ENCODE assay signal across 31 cellular contexts in the genomic region with DNA sequence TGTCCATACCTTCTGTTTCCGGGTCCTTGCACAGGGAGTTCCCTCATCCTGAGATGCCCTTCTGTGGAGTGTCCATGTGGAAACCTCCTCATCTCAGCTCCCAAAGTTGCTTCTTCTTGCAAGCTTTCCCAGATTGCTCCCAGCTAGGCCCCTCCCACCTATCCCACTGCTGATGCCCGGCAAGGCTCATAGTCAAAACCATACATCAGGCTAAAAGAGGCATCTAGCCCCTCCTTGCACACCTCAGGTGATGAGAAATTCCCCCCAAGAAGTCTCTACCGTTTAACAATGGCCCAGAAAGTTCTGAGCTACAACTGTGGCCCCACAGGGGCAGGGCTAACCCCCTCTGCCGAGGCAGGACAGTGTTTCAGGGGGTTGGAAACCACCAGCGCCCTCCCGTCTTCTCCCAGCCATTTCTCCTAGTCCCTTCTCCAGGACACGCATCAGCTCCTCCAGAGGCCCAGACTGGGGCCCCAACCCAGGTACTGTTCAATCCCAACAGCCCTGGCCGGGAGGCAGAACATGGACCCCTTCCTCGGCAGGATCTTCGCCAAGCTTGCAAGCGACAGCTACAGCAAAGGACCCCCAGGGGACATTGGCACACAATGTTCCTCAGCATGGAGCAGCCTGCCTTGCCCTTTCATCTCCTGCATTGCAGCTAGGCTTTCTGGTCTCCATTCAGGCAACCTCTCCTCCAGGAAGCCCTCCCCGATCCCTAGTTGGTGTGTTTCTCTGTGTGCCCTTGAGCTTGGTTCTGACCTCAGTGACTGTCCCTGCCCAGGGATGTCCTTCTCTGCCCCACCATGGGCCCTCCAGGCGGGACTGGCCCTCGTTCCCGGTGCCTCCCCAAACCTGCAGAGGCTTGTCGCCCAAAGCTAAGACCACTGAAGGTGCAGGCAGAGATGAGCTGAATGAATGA. TPM values are rescaled to one million over a fixed set of nuclear protein-coding genes. Genes with fewer than 3 reads are reported as not detected.
DNase-seq lines count a peak whose midpoint lies in the region; ATAC-seq, FAIRE-seq and TF ChIP-seq lines count a peak whose summit lies in the region.
"Had no signal": no experiment of that assay in that cellular context is flagged by ENCODE, and none has a peak within 500 bp of the region (broad histone marks: within the 10 kb centered on the region; RNA-seq: fewer than 3 reads in every experiment).

No MANE protein-coding gene starts in this region.

- H3K79me2 ChIP-seq in HepG2 (ENCODE audit: insufficient read depth, low read length): no peaks in the 10 kb centered on the region
- H3K79me2 ChIP-seq in H1 (ENCODE audit: control insufficient read depth in 1 of 2, insufficient read depth in 2 of 2, low read length in 2 of 2): no peaks in the 10 kb centered on the region
- no peaks in the 10 kb centered on the region for H3K79me2 ChIP-seq in neural progenitor cell (ENCODE audit: low read depth)

- H2BK15ac ChIP-seq in H1 (ENCODE audit: low read length): no peak overlapping the region

- H3K23me2 ChIP-seq in H1 (ENCODE audit: low read depth, low read length): peaks cover 9% of the 10 kb centered on the region; the same call in 1 of the 2 replicates

- no peak overlapping the region for H2BK20ac ChIP-seq in H1 (ENCODE audit: low read length)

- H3K56ac ChIP-seq in H1 (replicated peaks; ENCODE audit: insufficient read length, low read depth, low read length): no peak overlapping the region

- H3K9me3 Mint-ChIP-seq in neural progenitor cell: no peaks in the 10 kb centered on the region

- 77% methylated on average over 7 of the region's 16 CpGs for WGBS in right lobe of liver (ENCODE audit: insufficient coverage, low coverage, low lambda C conversion rate, missing lambda C conversion rate)
- 3% methylated on average over 12 of the region's 16 CpGs for WGBS in HepG2 (ENCODE audit: low lambda C conversion rate)
- WGBS in H1 (ENCODE audit: extremely low coverage in 1 of 2, insufficient coverage in 1 of 2, insufficient read length in 1 of 2, insufficient replicate concordance in 2 of 2, low coverage in 1 of 2, low lambda C conversion rate in 2 of 2, missing lambda C conversion rate in 1 of 2), 2 experiments: 82% methylated on average over 14 of the region's 16 CpGs; no CpG with 5 or more reads in 1 of the 2 experiments

- TF ChIP-seq POLR2A in right lobe of liver (IDR thresholded peaks at IDR 0.05) (no peak), HepG2 (IDR thresholded peaks at IDR 0.05; ENCODE audit: insufficient read depth in 1 of 2, low read depth in 2 of 2, low read length in 2 of 2) (no peak), H1 (IDR thresholded peaks at IDR 0.05; ENCODE audit: control extremely low read depth in 1 of 2, low read depth in 2 of 2, low read length in 2 of 2) (no peak), uterus (IDR thresholded peaks at IDR 0.05) (no peak)

- no peaks in the 10 kb centered on the region for H3K36me3 Mint-ChIP-seq in neural progenitor cell

- H3K4me3 ChIP-seq in right lobe of liver: no peak overlapping the region
- H3K4me3 ChIP-seq in HepG2 (replicated peaks in 1 of 3; ENCODE audit: insufficient read depth in 1 of 3, low read depth in 2 of 3, low read length in 3 of 3): no peak overlapping the region
- H3K4me3 ChIP-seq in H1 (ENCODE audit: extremely low read depth in 1 of 4, insufficient read depth in 2 of 4, low read depth in 3 of 4, low read length in 4 of 4): no peak overlapping the region
- H3K4me3 ChIP-seq in neural progenitor cell: no peak overlapping the region
- H3K4me3 ChIP-seq in uterus: no peak overlapping the region
- H3K4me3 ChIP-seq: adrenal gland, SJSA1, upper lobe of left lung had no signal

- H3K36me3 ChIP-seq in right lobe of liver (no peaks in the 10 kb centered on the region), HepG2 (replicated peaks in 1 of 2; ENCODE audit: control insufficient read depth in 1 of 2, insufficient read depth in 2 of 2, low read length in 2 of 2) (no peaks in the 10 kb centered on the region), H1 (ENCODE audit: control insufficient read depth in 2 of 4, insufficient read depth in 4 of 4, low read length in 3 of 4) (no peaks in the 10 kb centered on the region), neural progenitor cell (no peaks in the 10 kb centered on the region), uterus (no peaks in the 10 kb centered on the region)
- H3K36me3 ChIP-seq: adrenal gland, neutrophil, SJSA1, upper lobe of left lung had no signal

- H3K27ac ChIP-seq in right lobe of liver: no peak overlapping the region
- H3K27ac ChIP-seq in HepG2 (ENCODE audit: extremely low read length, insufficient read depth, low read length): no peak overlapping the region
- no peak overlapping the region for H3K27ac ChIP-seq in H1 (ENCODE audit: low read depth, low read length)
- no peak overlapping the region for H3K27ac ChIP-seq in neural progenitor cell
- H3K27ac ChIP-seq in uterus: no peak overlapping the region
- H3K27ac ChIP-seq: adrenal gland, C4-2B, KMS-11, neutrophil, SJSA1, upper lobe of left lung had no signal

- H3K4me1 Mint-ChIP-seq in neural progenitor cell: peaks cover 10% of the 10 kb centered on the region

- no peak overlapping the region for H3K23ac ChIP-seq in H1 (ENCODE audit: insufficient read length)

- no peak overlapping the region for H2BK120ac ChIP-seq in H1 (replicated peaks; ENCODE audit: low read depth, low read length)

- peaks cover 0 to 2% (median 0%) of the 10 kb centered on the region in 4 donors for H3K4me1 ChIP-seq in right lobe of liver
- H3K4me1 ChIP-seq in HepG2 (ENCODE audit: insufficient read depth, low read length): no peaks in the 10 kb centered on the region
- H3K4me1 ChIP-seq in H1 (replicated peaks in 1 of 4; ENCODE audit: control insufficient read depth in 3 of 4, insufficient read depth in 4 of 4, low read length in 3 of 4): peaks cover 0 to 11% (median 3%) of the 10 kb centered on the region in 4 experiments; a peak in 3 of 7 replicates
- H3K4me1 ChIP-seq in neural progenitor cell: peaks cover 11% of the 10 kb centered on the region
- H3K4me1 ChIP-seq in uterus: no peaks in the 10 kb centered on the region

- H2AK5ac ChIP-seq in H1 (ENCODE audit: low read depth, low read length): no peak overlapping the region

- H3K9me3 ChIP-seq in right lobe of liver: no peaks in the 10 kb centered on the region
- no peaks in the 10 kb centered on the region for H3K9me3 ChIP-seq in HepG2 (ENCODE audit: low read length)
- no peaks in the 10 kb centered on the region for H3K9me3 ChIP-seq in H1 (ENCODE audit: insufficient read depth in 2 of 2, low read depth in 1 of 2, low read length in 1 of 2)
- no peaks in the 10 kb centered on the region for H3K9me3 ChIP-seq in neural progenitor cell (ENCODE audit: low read depth)
- no peaks in the 10 kb centered on the region for H3K9me3 ChIP-seq in uterus
- H3K9me3 ChIP-seq: adrenal gland, neutrophil, SJSA1, upper lobe of left lung had no signal

- TF ChIP-seq EP300 in HepG2 (IDR thresholded peaks at IDR 0.05; ENCODE audit: low read depth in 2 of 2, low read length in 2 of 2) (no peak), HepG2 (CRISPR knock-in tag; IDR thresholded peaks at IDR 0.05; ENCODE audit: borderline replicate concordance) (no peak), H1 (IDR thresholded peaks at IDR 0.05; ENCODE audit: borderline replicate concordance in 1 of 2, low read depth in 2 of 2, low read length in 2 of 2) (no peak)

- intact Hi-C loops in right lobe of liver (cut with DNase I) (no loop called here), HepG2 (cut with micrococcal nuclease; ENCODE audit: unreplicated experiment) (no loop called here), uterus (cut with DNase I; ENCODE audit: low total_unique reads) (no loop called here)

- 0 out of 2 replicates have a peak overlapping the region, but pooled peaks have one; percentile 39 for H2BK12ac ChIP-seq in H1 (ENCODE audit: low read depth, low read length)

- POLR2A ChIA-PET in HepG2 (lab: Yijun Ruan, JAX): no interaction called here
- POLR2A ChIA-PET in H1 (lab: Charles Lee; ENCODE audit: partially characterized antibody): no interaction called here

- BruUV-seq in HepG2 (replicated peaks; lab: Mats Ljungman, UMichigan): no TSS peak

- no peak for FAIRE-seq in HepG2 (lab: Jason Lieb, UNC)
- FAIRE-seq in H1 (lab: Jason Lieb, UNC): no peak
- FAIRE-seq: colon, HTR-8/SVneo, keratinocyte, RCC 7860 had no signal

- no peak overlapping the region for H3K9ac ChIP-seq in HepG2 (ENCODE audit: insufficient read depth, low read depth, low read length)
- H3K9ac ChIP-seq in H1 (replicated peaks in 1 of 4; ENCODE audit: extremely low read depth in 1 of 4, low read depth in 3 of 4, low read length in 3 of 4): no peak overlapping the region
- no peak overlapping the region for H3K9ac ChIP-seq in neural progenitor cell
- H3K9ac ChIP-seq: KMS-11 had no signal

- H2BK5ac ChIP-seq in H1 (ENCODE audit: low read depth, low read length): no peak overlapping the region

- TF ChIP-seq RAD21 in HepG2 (CRISPR knock-in tag; IDR thresholded peaks at IDR 0.05): no peak
- TF ChIP-seq RAD21 in H1 (IDR thresholded peaks at IDR 0.05 in 1 of 2, conservative IDR thresholded peaks at IDR 0.05 in 1 of 2; ENCODE audit: low read depth in 2 of 2, low read length in 2 of 2): no peak

- H3K18ac ChIP-seq in H1 (ENCODE audit: extremely low read depth, low read length): no peak overlapping the region

- H2AFZ ChIP-seq in HepG2 (ENCODE audit: low read length): no peak overlapping the region
- H2AFZ ChIP-seq in H1 (ENCODE audit: low read length): no peak overlapping the region
- H2AFZ ChIP-seq in neural progenitor cell (replicated peaks): no peak overlapping the region

- no peak for TF ChIP-seq CTCF in right lobe of liver (IDR thresholded peaks at IDR 0.05)
- TF ChIP-seq CTCF in HepG2 (CRISPR knock-in tag; IDR thresholded peaks at IDR 0.05): no peak
- TF ChIP-seq CTCF in H1 (IDR thresholded peaks at IDR 0.05; ENCODE audit: control extremely low read depth in 1 of 3, insufficient read depth in 1 of 3, low read depth in 1 of 3, low read length in 3 of 3): no peak
- TF ChIP-seq CTCF in neural progenitor cell (IDR thresholded peaks at IDR 0.05): no peak
- TF ChIP-seq CTCF in omental fat pad (IDR thresholded peaks at IDR 0.05): no peak
- TF ChIP-seq CTCF in uterus (IDR thresholded peaks at IDR 0.05): no peak

- no peak overlapping the region for H3K4me3 Mint-ChIP-seq in neural progenitor cell

- peak in 2 of 3 donors; percentile 10 to 52 for DNase-seq in right lobe of liver
- no peak for DNase-seq in HepG2 (ENCODE audit: low spot score)
- DNase-seq in H1 (ENCODE audit: low read depth in 1 of 2, low spot score in 2 of 2): no peak
- no peak for DNase-seq in neural progenitor cell (ENCODE audit: low spot score)
- no peak for DNase-seq in omental fat pad (ENCODE audit: low spot score)
- DNase-seq in uterus: no peak
- DNase-seq: activated naive CD4-positive, alpha-beta T cell; activated T-cell treated with anti-CD3 and anti-CD28 coated beads, Interleukin-2, amount 50 U/mL, for 1 hour; adrenal gland; DMS79 treated with DMSO at 0.1 percent for 48 hours; effector CD8-positive, alpha-beta T cell; erythroblast; GF-D8; mammary epithelial cell; MM.1S; NCI-H1417; NCI-H2081; NCI-H345; NCI-H748 treated with DMSO at 0.1 percent for 48 hours; stimulated activated CD4-positive, alpha-beta T cell treated with anti-CD3 and anti-CD28 coated beads, Interleukin-2, amount 100 ng/mL, for 48 hours had no signal

- no peaks in the 10 kb centered on the region for H3K27me3 ChIP-seq in right lobe of liver
- peaks cover 11 to 81% of the 10 kb centered on the region in 2 experiments for H3K27me3 ChIP-seq in HepG2 (ENCODE audit: control insufficient read depth in 1 of 2, insufficient read depth in 2 of 2, low read length in 2 of 2)
- peaks cover 9 to 21% (median 17%) of the 10 kb centered on the region in 4 experiments for H3K27me3 ChIP-seq in H1 (replicated peaks in 1 of 4; ENCODE audit: control insufficient read depth in 3 of 4, extremely low read depth in 1 of 4, insufficient read depth in 3 of 4, low read length in 3 of 4)
- H3K27me3 ChIP-seq in neural progenitor cell: peaks cover 21% of the 10 kb centered on the region
- H3K27me3 ChIP-seq in uterus: no peaks in the 10 kb centered on the region
- H3K27me3 ChIP-seq: adrenal gland had no signal

- no peak for ATAC-seq in right lobe of liver
- ATAC-seq in HepG2: no peak
- no peak for ATAC-seq in HG02610 (IDR thresholded peaks at IDR 0.05; ENCODE audit: unreplicated experiment)
- no peak for ATAC-seq in omental fat pad (ENCODE audit: low FRiP score)
- ATAC-seq: HCT116 had no signal

- H4K8ac ChIP-seq in H1 (ENCODE audit: extremely low read depth, insufficient read depth, low read length): no peak overlapping the region

- CTCF ChIA-PET in HepG2 (lab: Yijun Ruan, JAX; ENCODE audit: low intra/inter-chr PET ratio, low total read pairs): no interaction called here
- CTCF ChIA-PET in H1 (lab: Charles Lee; ENCODE audit: partially characterized antibody): interaction anchor here (0.8 to 1.6 kb wide), 9 partner anchors 27 to 493 kb away, joined by 3 to 5 read pairs (median 3); no protein-coding TSS in a partner anchor

- H3K4ac ChIP-seq in H1 (replicated peaks; ENCODE audit: insufficient read length, low read depth, low read length): no peak overlapping the region

- peak overlapping the region; percentile 50 for H3K27ac Mint-ChIP-seq in neural progenitor cell

- H4K5ac ChIP-seq in H1 (ENCODE audit: insufficient read length, low read depth, low read length): no peak overlapping the region

- no peak overlapping the region for H3K14ac ChIP-seq in H1 (ENCODE audit: insufficient read length)

- H4K20me1 ChIP-seq in HepG2 (ENCODE audit: insufficient read depth, low read length) (no peaks in the 10 kb centered on the region), H1 (replicated peaks in 1 of 2; ENCODE audit: control insufficient read depth in 1 of 2, insufficient read depth in 2 of 2, low read length in 2 of 2) (peaks cover 0 to 1% of the 10 kb centered on the region in 2 experiments), neural progenitor cell (ENCODE audit: low read depth) (no peaks in the 10 kb centered on the region)

- H3K79me1 ChIP-seq in H1 (ENCODE audit: low read depth, low read length): no peaks in the 10 kb centered on the region

- peaks cover 12% of the 10 kb centered on the region for H3F3A ChIP-seq in neural progenitor cell (ENCODE audit: low read depth)

- no peak overlapping the region for H4K91ac ChIP-seq in H1 (replicated peaks; ENCODE audit: insufficient read length, low read length)

- peaks cover 17% of the 10 kb centered on the region for H3K27me3 Mint-ChIP-seq in neural progenitor cell (ENCODE audit: insufficient read depth, low read depth)

- H3K4me2 ChIP-seq in HepG2 (ENCODE audit: low read depth, low read length) (no peak overlapping the region), H1 (ENCODE audit: insufficient read depth in 1 of 2, low read depth in 2 of 2, low read length in 2 of 2) (no peak overlapping the region), neural progenitor cell (no peak overlapping the region)
- H3K4me2 ChIP-seq: KMS-11 had no signal

- in situ Hi-C loops in HepG2 (cut with HindIII; ENCODE audit: extremely low pct_ligation_motif_present, low pct_unique_long_range_greater_than_20kb): no loop called here

RNA-seq across cellular contexts. Expression of a gene that starts 4.5 kb away (rescaled TPM):
- total RNA-seq in right lobe of liver: under 1 TPM; 0.12 to 0.61 (median 0.34) TPM
- not detected in 2 replicates for total RNA-seq in HepG2 (2016; rRNA removed; fragmentation: Illumina TruSeq; extraction: Trizol)
- total RNA-seq in HepG2 (2016; cell fraction: cytosol; rRNA removed; fragmentation: Illumina TruSeq; extraction: Trizol; ENCODE audit: low read depth): not detected in 2 replicates
- total RNA-seq in HepG2 (2016; cell fraction: insoluble cytoplasmic fraction; rRNA removed; fragmentation: Illumina TruSeq; extraction: Trizol): not detected in 2 replicates
- total RNA-seq in HepG2 (2016; cell fraction: membrane; rRNA removed; fragmentation: Illumina TruSeq; extraction: Trizol): not detected in 2 replicates
- total RNA-seq in HepG2 (2016; cell fraction: nucleus; rRNA removed; fragmentation: Illumina TruSeq; extraction: Trizol): not detected in 2 replicates
- polyA plus RNA-seq in HepG2 (2011; rRNA removed): not detected in 2 replicates
- polyA plus RNA-seq in HepG2 (2011; cell fraction: cytosol; rRNA removed): not detected in 2 replicates
- polyA plus RNA-seq in HepG2 (2011; cell fraction: nucleus; rRNA removed): not detected in 2 replicates
- not detected in 2 replicates for polyA plus RNA-seq in HepG2 (2012)
- not detected in 2 replicates for polyA plus RNA-seq in HepG2 (2016; cell fraction: cytosol; fragmentation: Illumina TruSeq; extraction: Trizol; ENCODE audit: low read depth)
- not detected in 2 replicates for polyA plus RNA-seq in HepG2 (2016; cell fraction: insoluble cytoplasmic fraction; fragmentation: Illumina TruSeq; extraction: Trizol; ENCODE audit: low read depth)
- not detected in 2 replicates for polyA plus RNA-seq in HepG2 (2016; cell fraction: membrane; fragmentation: Illumina TruSeq; extraction: Trizol; ENCODE audit: low read depth)
- not detected in 2 replicates for polyA plus RNA-seq in HepG2 (2016; cell fraction: nucleus; fragmentation: Illumina TruSeq; extraction: Trizol; ENCODE audit: insufficient read depth, low read depth)
- 39.7 TPM in 1 of 2 replicates, not detected in the other for polyA minus RNA-seq in HepG2 (2011; rRNA and poly(A)+ RNA removed; ENCODE audit: low replicate concordance)
- polyA minus RNA-seq in HepG2 (2011; cell fraction: cytosol; rRNA and poly(A)+ RNA removed): 0.20 TPM in 1 of 2 replicates, not detected in the other
- 0.26 TPM in 1 of 2 replicates, not detected in the other for polyA minus RNA-seq in HepG2 (2011; cell fraction: nucleus; rRNA and poly(A)+ RNA removed)
- total RNA-seq in H1 (2021; fragmentation: NEBNext Ultra II Directional; extraction: Animal tissue kit (Norgen Biotek cat#: 25700)): 2.1 and 3.0 TPM in 2 replicates
- polyA plus RNA-seq in H1 (2011; rRNA removed): 2.9 and 3.7 TPM in 2 replicates
- polyA plus RNA-seq in H1 (2011; cell fraction: cytosol; rRNA removed): 2.7 TPM
- 5.0 TPM for polyA plus RNA-seq in H1 (2011; cell fraction: nucleus; rRNA removed)
- polyA plus RNA-seq in H1 (2012, experiment 1 of 2): 2.0 to 3.5 TPM (median 2.7 TPM) in 4 replicates
- 1.5 TPM for polyA plus RNA-seq in H1 (2012, experiment 2 of 2)
- polyA plus RNA-seq in H1 (2013, experiment 1 of 2): 1.6 TPM
- polyA plus RNA-seq in H1 (2013, experiment 2 of 2): 1.8 TPM
- polyA minus RNA-seq in H1 (2011; rRNA and poly(A)+ RNA removed): 1.0 and 1.7 TPM in 2 replicates
- 1.4 TPM for polyA minus RNA-seq in H1 (2011; cell fraction: cytosol; rRNA and poly(A)+ RNA removed)
- 1.9 TPM for polyA minus RNA-seq in H1 (2011; cell fraction: nucleus; rRNA and poly(A)+ RNA removed)
- total RNA-seq in neural progenitor cell (ENCODE audit: low replicate concordance): 4.0 and 13.4 TPM in 2 replicates
- total RNA-seq in omental fat pad: 1 to 10 TPM; 1.0 to 8.6 (median 1.6) TPM
- 10 to 100 TPM in 1 of 4 donors, 1 to 10 TPM in 2, not detected in 1; 2.6 to 16.5 (median 4.4) TPM for total RNA-seq in uterus
- total RNA-seq: SJSA1 had no signal

Comparison
In these comparisons a context has a peak if more than half of its experiments do, and no peak if none do; other contexts are left out.
1. DNase-seq: peak in right lobe of liver (2 of 3); none in HepG2 (single experiment), H1 (0 of 2), neural progenitor cell (single experiment), omental fat pad (single experiment) and uterus (0 of 2).